In genomic region chr17:58082870-58083490, GRCh38 we compare ENCODE assay signal across 9 cellular contexts. TPM values are rescaled to one million over a fixed set of nuclear protein-coding genes. Genes with fewer than 3 reads are reported as not detected.
A peak's percentile ranks its signal among the peaks of the same experiment; 100 is the strongest.
DNase-seq lines count a peak whose midpoint lies in the region; ATAC-seq, FAIRE-seq and TF ChIP-seq lines count a peak whose summit lies in the region.
"Had no signal": no experiment of that assay in that cellular context is flagged by ENCODE, and none has a peak within 500 bp of the region (broad histone marks: within the 10 kb centered on the region; RNA-seq: fewer than 3 reads in every experiment).

DYNLL2 (plus strand) TSS chr17:58083419; CDS start chr17:58087091, 3,672 bp downstream.

- no peaks in the 10 kb centered on the region for H3K27me3 ChIP-seq in mammary epithelial cell (ENCODE audit: insufficient read depth, low read length)
- no peaks in the 10 kb centered on the region for H3K27me3 ChIP-seq in small intestine (ENCODE audit: control insufficient read depth in 2 of 2, insufficient read depth in 2 of 2, low read length in 2 of 2)

- H3K27ac ChIP-seq in mammary epithelial cell (ENCODE audit: insufficient read depth, low read depth, low read length) (peak within 1 kb of the TSS; percentile 16), small intestine (ENCODE audit: low read depth in 1 of 2, low read length in 1 of 2) (peak within 1 kb of the TSS; percentile 93 to 97)

- 0% methylated on average over 1 of the region's 45 CpGs for WGBS in mammary epithelial cell (ENCODE audit: low coverage, missing lambda C conversion rate)
- 1 to 4% (median 2%) methylated on average over 9 to 45 of the region's 45 CpGs for WGBS in small intestine, 3 donors

- no peaks in the 10 kb centered on the region for H4K20me1 ChIP-seq in mammary epithelial cell (ENCODE audit: insufficient read depth, low read length)

- peak within 1 kb of the TSS; percentile 62 for H3K9ac ChIP-seq in mammary epithelial cell (ENCODE audit: insufficient read depth, low read length)

- no peak for FAIRE-seq in small intestine (lab: Jason Lieb, UNC)
- FAIRE-seq: G401.6 had no signal

- CTCF ChIA-PET in mammary epithelial cell (lab: Charles Lee; ENCODE audit: low non-redundant PET): interaction anchor here (0.6 to 0.7 kb wide), 3 partner anchors 22 to 128 kb away, joined by 3 to 6 read pairs (median 4); partner anchors contain the start of gene CUEDC1

- H3K9me3 ChIP-seq in mammary epithelial cell (replicated peaks; ENCODE audit: insufficient read depth, low read length) (no peaks in the 10 kb centered on the region), small intestine (ENCODE audit: control insufficient read depth, low read depth) (no peaks in the 10 kb centered on the region)

- no TSS peak for BruUV-seq in mammary epithelial cell (replicated peaks; lab: Mats Ljungman, UMichigan)

- peak within 1 kb of the TSS; percentile 89 for H2AFZ ChIP-seq in mammary epithelial cell (ENCODE audit: low read depth, low read length)

- H3K4me3 ChIP-seq in WI38 (ENCODE audit: low read depth, low read length) (peak within 1 kb of the TSS; percentile 87), mammary epithelial cell (replicated peaks in 1 of 3; ENCODE audit: insufficient read depth in 1 of 3, low read depth in 2 of 3, low read length in 3 of 3) (peak within 1 kb of the TSS; percentile 70 to 90 (median 84)), small intestine (ENCODE audit: low read depth in 1 of 2, low read length in 2 of 2) (peak within 1 kb of the TSS; percentile 96 to 97)

- peak within 1 kb of the TSS; percentile 73 for H3K4me2 ChIP-seq in mammary epithelial cell (ENCODE audit: insufficient read depth, low read depth, low read length)

- intact Hi-C loops in mammary epithelial cell (cut with micrococcal nuclease): no loop called here

- peak; percentile 64 for ATAC-seq in GM18867 (IDR thresholded peaks at IDR 0.05; ENCODE audit: unreplicated experiment)
- peak; percentile 69 for ATAC-seq in HG03103 (IDR thresholded peaks at IDR 0.05; ENCODE audit: low read depth, unreplicated experiment)

- in situ Hi-C loops in mammary epithelial cell (cut with MboI; ENCODE audit: low sequenced_read_pairs in 2 of 2): loop anchor here in 1 of 2 donors (25.0 kb wide), 1 partner anchor 221 kb away; the partner anchor contains the start of gene MRPS23

- dilution Hi-C loops in mammary epithelial cell (cut with HindIII; ENCODE audit: low sequenced_read_pairs): no loop called here

- H3K79me2 ChIP-seq in mammary epithelial cell (ENCODE audit: insufficient read depth, low read length): peaks cover 47% of the 10 kb centered on the region

- H3K36me3 ChIP-seq in mammary epithelial cell (ENCODE audit: insufficient read depth, low read length) (peaks cover 6% of the 10 kb centered on the region), small intestine (ENCODE audit: control insufficient read depth in 2 of 2, insufficient read depth in 2 of 2, low read length in 2 of 2) (peaks cover 0 to 3% of the 10 kb centered on the region in 2 donors)

- peaks cover 10% of the 10 kb centered on the region for H3K4me1 ChIP-seq in mammary epithelial cell (ENCODE audit: insufficient read depth, low read length)
- peaks cover 0 to 9% of the 10 kb centered on the region in 2 donors for H3K4me1 ChIP-seq in small intestine (ENCODE audit: control insufficient read depth in 2 of 2, insufficient read depth in 1 of 2, low read depth in 1 of 2, low read length in 1 of 2)

- no peak for TF ChIP-seq CTCF in WI38 (IDR thresholded peaks at IDR 0.05; ENCODE audit: low read depth, low read length)
- TF ChIP-seq CTCF in mammary epithelial cell (conservative IDR thresholded peaks at IDR 0.05 in 1 of 2, IDR thresholded peaks at IDR 0.05 in 1 of 2; ENCODE audit: extremely low read depth in 1 of 2, insufficient read depth in 1 of 2, low read depth in 1 of 2, low read length in 2 of 2): no peak

- DNase-seq in 8988T (peak; percentile 84), NCI-H2196 (lab: John Stamatoyannopoulos, UW; ENCODE audit: unreplicated experiment) (peak; percentile 91), mammary epithelial cell (peak; percentile 61), iPS-NIHi11 (ENCODE audit: low spot score) (peak; percentile 99), small intestine (peak; percentile 91)

RNA-seq across cellular contexts. Expression of gene DYNLL2, which starts in this region (rescaled TPM):
- 10 to 100 TPM; 12.8 to 27.6 TPM for total RNA-seq in mammary epithelial cell
- polyA plus RNA-seq in mammary epithelial cell: 12.0 TPM
- 23.5 TPM for polyA minus RNA-seq in mammary epithelial cell
- polyA plus RNA-seq in small intestine: 10 to 100 TPM; 18.9 to 40.8 (median 24.6) TPM

Comparison
In these comparisons a context has a peak if more than half of its experiments do, and no peak if none do; other contexts are left out.
1. Peak in every context shown above with its lines: DNase-seq, ATAC-seq, H3K4me3 ChIP-seq and H3K27ac ChIP-seq.